26 cellular contexts compared by ENCODE assay signal in the genomic region with DNA sequence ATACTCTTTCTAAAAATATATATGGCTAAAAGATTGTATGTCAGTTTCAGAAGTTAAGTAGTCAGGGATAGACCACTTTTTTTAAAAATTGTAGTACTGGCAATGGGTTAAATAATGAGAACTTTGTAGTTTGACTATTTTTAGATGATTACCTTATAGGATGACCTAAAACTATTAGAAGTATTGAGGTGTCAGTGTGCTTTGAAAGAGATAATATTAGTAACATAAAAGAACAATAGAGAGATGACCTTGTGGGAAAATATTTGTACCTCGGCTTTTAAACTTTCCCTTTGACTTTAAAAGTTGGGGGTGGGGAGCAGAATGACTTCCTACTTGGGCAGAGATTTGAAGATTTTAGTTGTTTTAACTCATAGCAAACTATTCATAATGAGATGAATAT. TPM values are rescaled to one million over a fixed set of nuclear protein-coding genes. Genes with fewer than 3 reads are reported as not detected.
"Had no signal": no experiment of that assay in that cellular context is flagged by ENCODE, and none has a peak within 500 bp of the region (broad histone marks: within the 10 kb centered on the region; RNA-seq: fewer than 3 reads in every experiment).

No MANE protein-coding gene starts in this region.

- H3K36me3 Mint-ChIP-seq: natural killer cell had no signal

- H3K4me3 Mint-ChIP-seq: activated CD4-positive, alpha-beta T cell treated with anti-CD3 and anti-CD28 coated beads, Interleukin-2, amount 10 ng/mL, durations not matched to agents 7 days and 5 days; activated CD8-positive, alpha-beta memory T cell treated with anti-CD3 and anti-CD28 coated beads, Interleukin-2, amount 10 ng/mL, durations not matched to agents 7 days and 5 days; activated CD8-positive, alpha-beta T cell treated with anti-CD3 and anti-CD28 coated beads for 36 hours; brain; immature natural killer cell; natural killer cell; T-helper 2 cell treated with Interferon-gamma antibody and Interleukin-4, amounts not matched to agents 5 μg/mL and 100 μg/mL, for 36 hours had no signal

- DNase-seq: activated CD4-positive, alpha-beta T cell treated with anti-CD3 and anti-CD28 coated beads, Interleukin-2, amount 10 ng/mL, durations not matched to agents 7 days and 5 days; activated CD4-positive, CD25-positive, alpha-beta regulatory T cell treated with anti-CD3 and anti-CD28 coated beads, Interleukin-2, amount 50 U/mL, for 72 hours; activated CD8-positive, alpha-beta memory T cell treated with anti-CD3 and anti-CD28 coated beads, Interleukin-2, amount 10 ng/mL, durations not matched to agents 7 days and 5 days; activated CD8-positive, alpha-beta T cell treated with anti-CD3 and anti-CD28 coated beads for 36 hours; activated gamma-delta T cell; activated naive CD4-positive, alpha-beta T cell treated with anti-CD3 and anti-CD28 coated beads, Interleukin-2, amount 50 U/mL, for 16 hours; activated T-cell treated with anti-CD3 and anti-CD28 coated beads for 4 hours; aorta; effector CD4-positive, alpha-beta T cell; foreskin keratinocyte; glutamatergic neuron; immature natural killer cell; left ventricle myocardium inferior; midbrain; natural killer cell; retina; sigmoid colon; stimulated activated CD4-positive, alpha-beta T cell treated with anti-CD3 and anti-CD28 coated beads, Interleukin-15, amount 100 ng/mL, for 24 hours; stimulated activated CD8-positive, alpha-beta memory T cell treated with anti-CD3 and anti-CD28 coated beads, Interleukin-4, amount 100 ng/mL, for 48 hours; stimulated activated naive CD4-positive, alpha-beta T cell; upper lobe of left lung; WERI-Rb-1 had no signal

- H3K27ac ChIP-seq: foreskin keratinocyte, hepatocyte, left ventricle myocardium inferior, sigmoid colon, upper lobe of left lung, WERI-Rb-1 had no signal

- H3K27ac Mint-ChIP-seq: activated CD4-positive, alpha-beta T cell treated with anti-CD3 and anti-CD28 coated beads, Interleukin-2, amount 10 ng/mL, durations not matched to agents 7 days and 5 days; activated CD8-positive, alpha-beta memory T cell treated with anti-CD3 and anti-CD28 coated beads, Interleukin-2, amount 10 ng/mL, durations not matched to agents 7 days and 5 days; activated CD8-positive, alpha-beta T cell treated with anti-CD3 and anti-CD28 coated beads for 36 hours; immature natural killer cell; natural killer cell; T-helper 2 cell treated with Interferon-gamma antibody and Interleukin-4, amounts not matched to agents 5 μg/mL and 100 μg/mL, for 36 hours had no signal

- H3K9me3 Mint-ChIP-seq: activated CD4-positive, alpha-beta T cell treated with anti-CD3 and anti-CD28 coated beads, Interleukin-2, amount 10 ng/mL, durations not matched to agents 7 days and 5 days; activated CD8-positive, alpha-beta T cell treated with anti-CD3 and anti-CD28 coated beads for 36 hours; immature natural killer cell; natural killer cell; T-helper 2 cell treated with Interferon-gamma antibody and Interleukin-4, amounts not matched to agents 5 μg/mL and 100 μg/mL, for 36 hours had no signal

- H3K27me3 Mint-ChIP-seq: activated CD4-positive, alpha-beta T cell treated with anti-CD3 and anti-CD28 coated beads, Interleukin-2, amount 10 ng/mL, durations not matched to agents 7 days and 5 days; activated CD8-positive, alpha-beta memory T cell treated with anti-CD3 and anti-CD28 coated beads, Interleukin-2, amount 10 ng/mL, durations not matched to agents 7 days and 5 days; activated CD8-positive, alpha-beta T cell treated with anti-CD3 and anti-CD28 coated beads for 36 hours had no signal

- ATAC-seq: activated CD8-positive, alpha-beta memory T cell treated with anti-CD3 and anti-CD28 coated beads, Interleukin-2, amount 10 ng/mL, durations not matched to agents 7 days and 5 days; activated CD8-positive, alpha-beta T cell treated with anti-CD3 and anti-CD28 coated beads for 36 hours; foreskin keratinocyte; natural killer cell had no signal

RNA-seq across cellular contexts. Expression of gene SLAIN1, which starts 48.3 kb away (rescaled TPM):
- total RNA-seq: foreskin keratinocyte, osteoblast had no signal
